In the genomic region with DNA sequence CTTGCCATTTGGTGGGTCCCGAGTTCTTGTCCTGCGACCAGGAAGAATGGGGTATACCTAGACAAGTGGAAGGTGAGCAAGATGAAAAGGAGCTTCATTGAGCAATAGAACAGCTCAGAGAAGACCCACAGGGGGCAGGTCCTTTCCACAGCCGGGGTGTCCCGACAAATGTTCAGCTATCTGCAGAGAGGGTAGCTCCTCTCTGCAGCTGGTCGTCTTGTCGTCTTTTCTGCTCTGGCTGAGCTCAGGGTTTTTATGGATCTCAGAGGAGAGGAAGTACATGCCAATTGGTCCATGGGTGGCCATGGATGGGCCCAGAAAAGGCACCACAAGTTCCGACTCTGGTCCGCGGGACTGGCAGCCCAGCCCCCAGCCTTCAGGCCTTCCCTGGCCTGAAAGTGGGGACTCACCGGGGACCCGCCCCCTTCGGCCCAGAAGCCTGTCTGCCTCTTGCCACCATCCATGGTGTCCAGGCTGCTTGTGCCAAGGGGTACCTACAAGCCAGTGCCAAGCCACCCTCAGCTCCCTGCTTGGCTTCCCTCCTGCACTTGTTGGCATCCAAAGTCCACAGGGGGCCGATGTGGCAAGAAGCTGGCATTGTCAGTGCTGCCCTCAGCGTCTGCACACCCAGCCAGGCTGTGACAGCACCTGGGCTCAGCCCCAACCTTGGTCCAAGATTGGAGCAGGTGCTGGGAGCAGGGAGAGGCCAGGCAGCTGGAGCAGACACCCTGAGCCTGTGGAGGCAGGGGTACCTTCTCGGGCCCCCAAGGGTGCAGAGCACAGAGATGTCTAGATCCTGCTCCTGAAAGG, we compare ENCODE assay signal across 26 cellular contexts.
DNase-seq lines count a peak whose midpoint lies in the region; ATAC-seq and TF ChIP-seq lines count a peak whose summit lies in the region.
"Had no signal": no experiment of that assay in that cellular context is flagged by ENCODE, and none has a peak within 500 bp of the region (broad histone marks: within the 10 kb centered on the region; RNA-seq: fewer than 3 reads in every experiment).

No MANE protein-coding gene starts in this region.

- no peak overlapping the region for H3K4me2 ChIP-seq in mesendoderm (ENCODE audit: low read length)
- H3K4me2 ChIP-seq: GM23338, neural progenitor cell, smooth muscle cell had no signal

- no peak overlapping the region for H3K56ac ChIP-seq in mesendoderm (ENCODE audit: low read length)

- no peak overlapping the region for H3K4ac ChIP-seq in mesendoderm (ENCODE audit: low read depth, low read length)

- H2BK5ac ChIP-seq in mesendoderm (ENCODE audit: low read length): no peak overlapping the region

- no peaks in the 10 kb centered on the region for H3K79me1 ChIP-seq in mesendoderm (ENCODE audit: low read length)

- ATAC-seq in body of pancreas: peak; percentile 88
- ATAC-seq in HG03095 (IDR thresholded peaks at IDR 0.05; ENCODE audit: unreplicated experiment): no peak
- no peak for ATAC-seq in GM21528 (IDR thresholded peaks at IDR 0.05; ENCODE audit: low FRiP score, unreplicated experiment)
- ATAC-seq: GM23338 had no signal

- H4K8ac ChIP-seq in mesendoderm (ENCODE audit: low read depth, low read length): no peak overlapping the region

- TF ChIP-seq CTCF in body of pancreas (IDR thresholded peaks at IDR 0.05): no peak

- H3K27me3 ChIP-seq in body of pancreas (no peaks in the 10 kb centered on the region), mesendoderm (ENCODE audit: insufficient read depth, low read length, poor library complexity) (no peaks in the 10 kb centered on the region)
- H3K27me3 ChIP-seq: MG63, neural progenitor cell, SJSA1, thyroid gland had no signal

- H3K36me3 ChIP-seq in body of pancreas (replicated peaks in 1 of 2; ENCODE audit: insufficient read depth in 1 of 2, low read depth in 2 of 2): no peaks in the 10 kb centered on the region
- H3K36me3 ChIP-seq in mesendoderm (ENCODE audit: control insufficient read depth, insufficient read depth, low read length): no peaks in the 10 kb centered on the region
- H3K36me3 ChIP-seq: left ventricle myocardium inferior, MG63, neural progenitor cell, SJSA1, thyroid gland had no signal

- no peaks in the 10 kb centered on the region for H3K79me2 ChIP-seq in mesendoderm (ENCODE audit: control insufficient read depth, insufficient read depth, low read length)

- H3K4me1 ChIP-seq in body of pancreas (peaks cover 28% of the 10 kb centered on the region), mesendoderm (ENCODE audit: control insufficient read depth, low read depth, low read length) (no peaks in the 10 kb centered on the region)
- H3K4me1 ChIP-seq: left ventricle myocardium inferior, neural progenitor cell, SJSA1, thyroid gland had no signal

- peak; percentile 49 for DNase-seq in activated effector memory CD4-positive, alpha-beta T cell treated with anti-CD3 and anti-CD28 coated beads, Interleukin-2, amount 50 U/mL, for 16 hours
- DNase-seq in activated effector memory CD4-positive, alpha-beta T cell treated with Interleukin-2 at 50 U/mL for 16 hours: no peak
- DNase-seq in body of pancreas (peak; percentile 85 to 95 (median 92)), mesenteric fat pad (ENCODE audit: low spot score) (peak; percentile 86), mesendoderm (no peak)
- peak; percentile 12 for DNase-seq in stimulated activated CD8-positive, alpha-beta memory T cell treated with anti-CD3 and anti-CD28 coated beads, Interleukin-4, amount 100 ng/mL, for 48 hours
- DNase-seq: activated naive CD4-positive, alpha-beta T cell; amygdala; C1 segment of cervical spinal cord; cortex of kidney; DND-41; KBM-7; left ventricle myocardium inferior; MG63; NCI-H1417 treated with DMSO at 0.1 percent for 48 hours; NCI-H446 treated with DMSO at 0.1 percent for 48 hours; NK-92 treated with Interleukin-12 subunit alpha and Interleukin-12 subunit beta, amount 100 ng/mL, for 24 hours; stimulated activated CD4-positive, alpha-beta T cell treated with anti-CD3 and anti-CD28 coated beads, Interleukin-2, amount 100 ng/mL, for 48 hours; stimulated activated naive CD4-positive, alpha-beta T cell treated with Interleukin-2 at 50 U/mL for 16 hours; thyroid gland had no signal

- H4K5ac ChIP-seq in mesendoderm (ENCODE audit: low read length): no peak overlapping the region

- intact Hi-C loops in body of pancreas (cut with DNase I): no loop called here

- peak in 1 of 3 donors; percentile 0 for TF ChIP-seq POLR2A in body of pancreas (IDR thresholded peaks at IDR 0.05)

- H3K18ac ChIP-seq in mesendoderm (ENCODE audit: low read length): no peak overlapping the region

- H3K9ac ChIP-seq in mesendoderm (ENCODE audit: low read length): no peak overlapping the region
- H3K9ac ChIP-seq: neural progenitor cell had no signal

- 46 to 48% methylated on average over 6 to 15 of the region's 15 CpGs for WGBS in body of pancreas, 2 donors
- no CpG with 5 or more reads among the region's 15 CpGs for WGBS in mesendoderm (ENCODE audit: extremely low coverage, insufficient coverage, low lambda C conversion rate)

- no peak overlapping the region for H2BK15ac ChIP-seq in mesendoderm (replicated peaks; ENCODE audit: low read depth)

- no peaks in the 10 kb centered on the region for H3K9me3 ChIP-seq in body of pancreas
- H3K9me3 ChIP-seq: left ventricle myocardium inferior, MG63, SJSA1, thyroid gland had no signal

- H3K4me3 ChIP-seq in body of pancreas (no peak overlapping the region), mesendoderm (ENCODE audit: low read length) (no peak overlapping the region)
- H3K4me3 ChIP-seq: GM23338, left ventricle myocardium inferior, MG63, neural progenitor cell, SJSA1, smooth muscle cell, thyroid gland had no signal

- no peak overlapping the region for H2AK5ac ChIP-seq in mesendoderm (ENCODE audit: low read length)

- H2BK120ac ChIP-seq in mesendoderm (ENCODE audit: low read depth, low read length): no peak overlapping the region

- peak overlapping the region in 3 of 4 donors; percentile 12 to 39 (median 25) for H3K27ac ChIP-seq in body of pancreas
- no peak overlapping the region for H3K27ac ChIP-seq in mesendoderm (ENCODE audit: low read depth, low read length)
- H3K27ac ChIP-seq: left ventricle myocardium inferior, neural progenitor cell, SJSA1, thyroid gland had no signal

- H3K23ac ChIP-seq in mesendoderm (ENCODE audit: low read length): no peak overlapping the region

Comparison
In these comparisons a context has a peak if more than half of its experiments do, and no peak if none do; other contexts are left out.
1. DNase-seq: peak in activated effector memory CD4-positive, alpha-beta T cell treated with anti-CD3 and anti-CD28 coated beads, Interleukin-2, amount 50 U/mL, for 16 hours (single experiment), body of pancreas (4 of 4), mesenteric fat pad (single experiment) and stimulated activated CD8-positive, alpha-beta memory T cell treated with anti-CD3 and anti-CD28 coated beads, Interleukin-4, amount 100 ng/mL, for 48 hours (single experiment); none in activated effector memory CD4-positive, alpha-beta T cell treated with Interleukin-2 at 50 U/mL for 16 hours (single experiment) and mesendoderm (single experiment).